ENCODE assay signal across 1 cellular context in genomic region chr15:75641603-75642002, GRCh38.
TF ChIP-seq lines count a peak whose summit lies in the region.

No MANE protein-coding gene starts in this region.

TF ChIP-seq in HEK293, 187 proteins besides CTCF, POLR2A, EP300 and RAD21 (continued from another document):
- TF ChIP-seq ZBTB44 (tag by site-specific recombination; IDR thresholded peaks at IDR 0.05) (no peak), ZNF768 (tag by site-specific recombination; IDR thresholded peaks at IDR 0.05) (no peak)
TF ChIP-seq in HEK293: peak in this region for 2.
